ENCODE assay signal across 1 cellular context in the genomic region with DNA sequence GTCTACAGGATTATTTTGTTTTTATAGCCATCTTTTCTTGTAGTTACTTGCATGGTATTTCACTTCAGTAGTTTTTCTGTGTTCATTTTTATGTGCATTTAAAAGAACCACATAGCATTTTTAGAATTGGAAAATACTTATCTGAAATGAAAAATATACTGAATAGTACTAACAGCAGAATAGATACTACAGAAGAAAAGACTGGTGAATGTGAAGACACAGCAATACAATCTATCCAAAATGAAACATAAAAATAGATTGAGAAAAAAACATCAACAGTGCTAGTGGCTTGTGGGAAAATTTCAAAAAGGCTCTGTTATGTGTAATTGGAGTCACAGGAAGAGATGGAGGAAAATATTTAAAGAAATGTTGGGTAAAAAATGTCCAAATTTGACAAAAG.
TF ChIP-seq lines count a peak whose summit lies in the region.

No MANE protein-coding gene starts in this region.

TF ChIP-seq in SK-N-SH, 30 proteins besides CTCF, POLR2A, EP300 and RAD21 (continued from another document):
- TF ChIP-seq MEF2A (IDR thresholded peaks at IDR 0.05; ENCODE audit: borderline replicate concordance, low read depth) = no peak
- no peak for TF ChIP-seq JUND (IDR thresholded peaks at IDR 0.05)
- TF ChIP-seq, protein P1, sequence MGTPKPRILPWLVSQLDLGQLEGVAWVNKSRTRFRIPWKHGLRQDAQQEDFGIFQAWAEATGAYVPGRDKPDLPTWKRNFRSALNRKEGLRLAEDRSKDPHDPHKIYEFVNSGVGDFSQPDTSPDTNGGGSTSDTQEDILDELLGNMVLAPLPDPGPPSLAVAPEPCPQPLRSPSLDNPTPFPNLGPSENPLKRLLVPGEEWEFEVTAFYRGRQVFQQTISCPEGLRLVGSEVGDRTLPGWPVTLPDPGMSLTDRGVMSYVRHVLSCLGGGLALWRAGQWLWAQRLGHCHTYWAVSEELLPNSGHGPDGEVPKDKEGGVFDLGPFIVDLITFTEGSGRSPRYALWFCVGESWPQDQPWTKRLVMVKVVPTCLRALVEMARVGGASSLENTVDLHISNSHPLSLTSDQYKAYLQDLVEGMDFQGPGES (IDR thresholded peaks at IDR 0.05; ENCODE audit: low read depth, low read length) = no peak
- TF ChIP-seq NFIC (IDR thresholded peaks at IDR 0.05; ENCODE audit: borderline replicate concordance) = no peak
TF ChIP-seq in SK-N-SH: peak in this region for 0.
